In the genomic region with DNA sequence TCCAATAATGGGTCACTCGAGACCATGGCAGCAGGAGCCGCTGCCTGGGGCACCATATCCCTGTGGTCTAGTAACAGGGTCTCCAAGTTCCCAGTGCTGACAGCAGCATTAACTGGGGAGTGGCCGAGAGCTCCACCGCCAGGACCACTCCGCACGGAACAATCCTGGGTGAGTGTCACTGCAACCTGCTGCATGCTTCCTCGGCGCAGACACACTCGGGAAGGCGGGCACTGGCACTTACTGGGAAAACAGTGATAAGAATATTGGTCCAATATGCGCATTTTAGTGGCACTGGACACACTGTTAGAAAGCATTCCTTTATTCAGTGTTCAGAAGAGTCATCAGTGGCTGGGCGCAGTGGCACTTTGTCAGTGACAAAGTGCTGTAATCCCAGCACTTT, we compare ENCODE assay signal across 36 cellular contexts. TPM values are rescaled to one million over a fixed set of nuclear protein-coding genes. Genes with fewer than 3 reads are reported as not detected.
"Had no signal": no experiment of that assay in that cellular context is flagged by ENCODE, and none has a peak within 500 bp of the region (broad histone marks: within the 10 kb centered on the region; RNA-seq: fewer than 3 reads in every experiment).

No MANE protein-coding gene starts in this region.

- H3K4me3 ChIP-seq: ascending aorta, cardiac muscle cell had no signal

- H3K4me1 ChIP-seq: ascending aorta had no signal

- H3K27ac Mint-ChIP-seq: activated CD4-positive, alpha-beta memory T cell treated with anti-CD3 and anti-CD28 coated beads, Interleukin-2, amount 10 ng/mL, durations not matched to agents 7 days and 5 days; activated CD4-positive, alpha-beta T cell treated with anti-CD3 and anti-CD28 coated beads for 36 hours; activated CD8-positive, alpha-beta memory T cell treated with anti-CD3 and anti-CD28 coated beads, Interleukin-2, amount 10 ng/mL, durations not matched to agents 7 days and 5 days; activated CD8-positive, alpha-beta T cell treated with anti-CD3 and anti-CD28 coated beads, Interleukin-2, amount 10 ng/mL, durations not matched to agents 7 days and 5 days; activated naive CD4-positive, alpha-beta T cell treated with anti-CD3 and anti-CD28 coated beads, Interleukin-2, amount 50 U/mL, for 24 hours; activated naive CD8-positive, alpha-beta T cell; activated naive CD8-positive, alpha-beta T cell treated with anti-CD3 and anti-CD28 coated beads, Interleukin-2, amount 10 ng/mL, durations not matched to agents 7 days and 5 days; activated naive CD8-positive, alpha-beta T cell treated with anti-CD3 and anti-CD28 coated beads, Interleukin-2, amount 50 U/mL, for 24 hours; activated T-cell treated with anti-CD3 and anti-CD28 coated beads, Interleukin-2, amount 50 U/mL, for 24 hours; activated T-helper 2 cell treated with anti-CD3 and anti-CD28 coated beads, Interferon-gamma antibody, Interleukin-2, Interleukin-4, amounts not matched to agents 10 μg/mL and 5 μg/mL and 100 μg/mL, durations not matched to agents 14 hours and 24 hours and 36 hours; T-cell; T-helper 2 cell treated with Interferon-gamma antibody and Interleukin-4, amounts not matched to agents 5 μg/mL and 100 μg/mL, for 36 hours; WTC11 had no signal

- H3K9me3 ChIP-seq: ascending aorta had no signal

- H3K9me3 Mint-ChIP-seq: activated CD4-positive, alpha-beta memory T cell treated with anti-CD3 and anti-CD28 coated beads, Interleukin-2, amount 10 ng/mL, durations not matched to agents 7 days and 5 days; activated naive CD4-positive, alpha-beta T cell treated with anti-CD3 and anti-CD28 coated beads, Interleukin-2, amount 10 ng/mL, durations not matched to agents 7 days and 5 days; activated naive CD4-positive, alpha-beta T cell treated with anti-CD3 and anti-CD28 coated beads, Interleukin-2, amount 50 U/mL, for 24 hours; activated naive CD8-positive, alpha-beta T cell treated with anti-CD3 and anti-CD28 coated beads, Interleukin-2, amount 10 ng/mL, durations not matched to agents 7 days and 5 days; activated naive CD8-positive, alpha-beta T cell treated with anti-CD3 and anti-CD28 coated beads, Interleukin-2, amount 50 U/mL, for 24 hours; activated T-cell treated with anti-CD3 and anti-CD28 coated beads, Interleukin-2, amount 50 U/mL, for 24 hours; activated T-helper 2 cell treated with anti-CD3 and anti-CD28 coated beads, Interferon-gamma antibody, Interleukin-2, Interleukin-4, amounts not matched to agents 10 μg/mL and 5 μg/mL and 100 μg/mL, durations not matched to agents 14 hours and 24 hours and 36 hours; central memory CD8-positive, alpha-beta T cell; T-cell; T-helper 2 cell treated with Interferon-gamma antibody and Interleukin-4, amounts not matched to agents 5 μg/mL and 100 μg/mL, for 36 hours; WTC11 had no signal

- FAIRE-seq: bronchial epithelial cell had no signal

- H3K27ac ChIP-seq: ascending aorta, cardiac muscle cell, WERI-Rb-1 had no signal

- H3K27me3 ChIP-seq: ascending aorta, cardiac muscle cell had no signal

- H3K4me3 Mint-ChIP-seq: activated CD4-positive, alpha-beta memory T cell treated with anti-CD3 and anti-CD28 coated beads, Interleukin-2, amount 10 ng/mL, durations not matched to agents 7 days and 5 days; activated CD4-positive, alpha-beta T cell treated with anti-CD3 and anti-CD28 coated beads for 36 hours; activated CD8-positive, alpha-beta memory T cell treated with anti-CD3 and anti-CD28 coated beads, Interleukin-2, amount 10 ng/mL, durations not matched to agents 7 days and 5 days; activated CD8-positive, alpha-beta T cell treated with anti-CD3 and anti-CD28 coated beads, Interleukin-2, amount 10 ng/mL, durations not matched to agents 7 days and 5 days; activated naive CD4-positive, alpha-beta T cell treated with anti-CD3 and anti-CD28 coated beads, Interleukin-2, amount 10 ng/mL, durations not matched to agents 7 days and 5 days; activated naive CD4-positive, alpha-beta T cell treated with anti-CD3 and anti-CD28 coated beads, Interleukin-2, amount 50 U/mL, for 24 hours; activated naive CD8-positive, alpha-beta T cell; activated naive CD8-positive, alpha-beta T cell treated with anti-CD3 and anti-CD28 coated beads, Interleukin-2, amount 10 ng/mL, durations not matched to agents 7 days and 5 days; activated naive CD8-positive, alpha-beta T cell treated with anti-CD3 and anti-CD28 coated beads, Interleukin-2, amount 50 U/mL, for 24 hours; activated T-cell treated with anti-CD3 and anti-CD28 coated beads, Interleukin-2, amount 50 U/mL, for 24 hours; brain; central memory CD8-positive, alpha-beta T cell; T-cell; T-helper 2 cell treated with Interferon-gamma antibody and Interleukin-4, amounts not matched to agents 5 μg/mL and 100 μg/mL, for 36 hours; WTC11 had no signal

- H3K27me3 Mint-ChIP-seq: activated CD4-positive, alpha-beta memory T cell treated with anti-CD3 and anti-CD28 coated beads, Interleukin-2, amount 10 ng/mL, durations not matched to agents 7 days and 5 days; activated CD4-positive, alpha-beta T cell treated with anti-CD3 and anti-CD28 coated beads for 36 hours; activated CD8-positive, alpha-beta memory T cell treated with anti-CD3 and anti-CD28 coated beads, Interleukin-2, amount 10 ng/mL, durations not matched to agents 7 days and 5 days; activated naive CD4-positive, alpha-beta T cell treated with anti-CD3 and anti-CD28 coated beads, Interleukin-2, amount 10 ng/mL, durations not matched to agents 7 days and 5 days; activated naive CD4-positive, alpha-beta T cell treated with anti-CD3 and anti-CD28 coated beads, Interleukin-2, amount 50 U/mL, for 24 hours; activated naive CD8-positive, alpha-beta T cell; activated naive CD8-positive, alpha-beta T cell treated with anti-CD3 and anti-CD28 coated beads, Interleukin-2, amount 10 ng/mL, durations not matched to agents 7 days and 5 days; activated naive CD8-positive, alpha-beta T cell treated with anti-CD3 and anti-CD28 coated beads, Interleukin-2, amount 50 U/mL, for 24 hours; activated T-cell treated with anti-CD3 and anti-CD28 coated beads, Interleukin-2, amount 50 U/mL, for 24 hours; brain; central memory CD8-positive, alpha-beta T cell; T-cell had no signal

- DNase-seq: activated CD4-positive, alpha-beta memory T cell treated with anti-CD3 and anti-CD28 coated beads, Interleukin-2, amount 10 ng/mL, durations not matched to agents 7 days and 5 days; activated CD4-positive, alpha-beta T cell treated with anti-CD3 and anti-CD28 coated beads for 1 hour; activated CD4-positive, alpha-beta T cell treated with anti-CD3 and anti-CD28 coated beads for 36 hours; activated CD4-positive, alpha-beta T cell treated with anti-CD3 and anti-CD28 coated beads for 48 hours; activated CD4-positive, alpha-beta T cell treated with anti-CD3 and anti-CD28 coated beads, Interleukin-2, amount 50 U/mL, for 1 hour; activated CD4-positive, alpha-beta T cell treated with anti-CD3 and anti-CD28 coated beads, Interleukin-2, amount 50 U/mL, for 4 hours; activated CD4-positive, CD25-positive, alpha-beta regulatory T cell; activated CD8-positive, alpha-beta memory T cell treated with anti-CD3 and anti-CD28 coated beads for 24 hours; activated CD8-positive, alpha-beta memory T cell treated with anti-CD3 and anti-CD28 coated beads, Interleukin-2, amount 10 ng/mL, durations not matched to agents 7 days and 5 days; activated CD8-positive, alpha-beta memory T cell treated with anti-CD3 and anti-CD28 coated beads, Interleukin-2, amount 50 U/mL, for 48 hours; activated CD8-positive, alpha-beta T cell treated with anti-CD3 and anti-CD28 coated beads, Interleukin-2, amount 10 ng/mL, durations not matched to agents 7 days and 5 days; activated effector memory CD4-positive, alpha-beta T cell treated with Interleukin-2 at 50 U/mL for 16 hours; activated gamma-delta T cell; activated naive CD4-positive, alpha-beta T cell treated with anti-CD3 and anti-CD28 coated beads, Interleukin-2, amount 10 ng/mL, durations not matched to agents 7 days and 5 days; activated naive CD4-positive, alpha-beta T cell treated with Interleukin-2 at 50 U/mL for 16 hours; activated naive CD8-positive, alpha-beta T cell treated with anti-CD3 and anti-CD28 coated beads, Interleukin-2, amount 10 ng/mL, durations not matched to agents 7 days and 5 days; activated naive CD8-positive, alpha-beta T cell treated with anti-CD3 and anti-CD28 coated beads, Interleukin-2, amount 50 U/mL, for 24 hours; activated T-cell treated with anti-CD3 and anti-CD28 coated beads, Interleukin-2, amount 50 U/mL, for 24 hours; activated T-cell treated with anti-CD3 and anti-CD28 coated beads, Interleukin-2, amount 50 U/mL, for 48 hours; amygdala; cerebellar nuclear complex; T-cell; T-helper 2 cell; T-helper 9 cell; WERI-Rb-1 had no signal

- H3K4me1 Mint-ChIP-seq: activated CD4-positive, alpha-beta memory T cell treated with anti-CD3 and anti-CD28 coated beads, Interleukin-2, amount 10 ng/mL, durations not matched to agents 7 days and 5 days; activated CD4-positive, alpha-beta T cell treated with anti-CD3 and anti-CD28 coated beads for 36 hours; activated CD8-positive, alpha-beta memory T cell treated with anti-CD3 and anti-CD28 coated beads, Interleukin-2, amount 10 ng/mL, durations not matched to agents 7 days and 5 days; activated naive CD4-positive, alpha-beta T cell treated with anti-CD3 and anti-CD28 coated beads, Interleukin-2, amount 10 ng/mL, durations not matched to agents 7 days and 5 days; activated naive CD4-positive, alpha-beta T cell treated with anti-CD3 and anti-CD28 coated beads, Interleukin-2, amount 50 U/mL, for 24 hours; activated naive CD8-positive, alpha-beta T cell treated with anti-CD3 and anti-CD28 coated beads, Interleukin-2, amount 10 ng/mL, durations not matched to agents 7 days and 5 days; activated naive CD8-positive, alpha-beta T cell treated with anti-CD3 and anti-CD28 coated beads, Interleukin-2, amount 50 U/mL, for 24 hours; central memory CD8-positive, alpha-beta T cell; T-cell had no signal

RNA-seq across cellular contexts. Expression of a gene that starts 29.7 kb away (rescaled TPM):
- total RNA-seq: activated CD8-positive, alpha-beta memory T cell treated with anti-CD3 and anti-CD28 coated beads, Interleukin-2, amount 10 ng/mL, durations not matched to agents 7 days and 5 days; activated CD8-positive, alpha-beta T cell treated with anti-CD3 and anti-CD28 coated beads, Interleukin-2, amount 10 ng/mL, durations not matched to agents 7 days and 5 days; activated T-helper 2 cell treated with anti-CD3 and anti-CD28 coated beads, Interferon-gamma antibody, Interleukin-2, Interleukin-4, amounts not matched to agents 10 μg/mL and 5 μg/mL and 100 μg/mL, durations not matched to agents 14 hours and 24 hours and 36 hours; ascending aorta; bronchial epithelial cell; T-helper 1 cell treated with Interleukin-12 subunit alpha and Interleukin-12 subunit beta and Interleukin-4 antibody, amounts not matched to agents 30 ng/mL and 1 ng/mL, for 36 hours had no signal
